Comparison of ENCODE assay signal across 30 cellular contexts in the genomic region with DNA sequence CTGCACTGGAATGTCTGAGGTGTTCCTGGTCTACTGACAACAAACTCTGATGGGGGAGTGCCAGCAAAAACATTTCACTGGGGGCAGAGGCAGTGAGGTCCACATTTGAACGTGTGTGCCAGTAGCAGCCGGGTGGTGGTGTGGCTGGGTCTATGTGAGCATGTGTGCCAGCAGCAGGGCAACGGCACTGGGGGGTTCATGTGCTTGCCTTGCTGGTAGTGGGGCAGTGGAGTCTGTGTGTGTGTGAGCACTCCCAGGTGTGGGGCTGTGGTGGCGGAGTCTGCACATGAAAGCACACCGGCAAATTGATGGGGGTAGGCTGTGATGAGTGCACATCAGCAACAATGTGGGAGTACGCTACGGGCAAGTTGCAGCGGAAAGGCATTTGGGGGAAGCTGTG. TPM values are rescaled to one million over a fixed set of nuclear protein-coding genes. Genes with fewer than 3 reads are reported as not detected.
"Had no signal": no experiment of that assay in that cellular context is flagged by ENCODE, and none has a peak within 500 bp of the region (broad histone marks: within the 10 kb centered on the region; RNA-seq: fewer than 3 reads in every experiment).

No MANE protein-coding gene starts in this region.

- H3K9me3 Mint-ChIP-seq: nephron had no signal

- H3K27ac Mint-ChIP-seq: naive thymus-derived CD4-positive, alpha-beta T cell; natural killer cell; nephron; stimulated activated memory B cell treated with anti-CD40 and anti-IgM and Interleukin-4, amounts not matched to agents 10 μg/mL and 1 μg/mL and 100 μg/mL, for 72 hours; stimulated activated naive CD8-positive, alpha-beta T cell treated with anti-CD3 and anti-CD28 coated beads, Interleukin-15, amount 100 ng/mL, for 72 hours had no signal

- H3K4me3 ChIP-seq: pancreas, psoas muscle, right lobe of liver, skin epidermis, smooth muscle cell, spleen, suprapubic skin, thoracic aorta, thyroid gland, tibial nerve, upper lobe of left lung, uterus had no signal

- H3K27me3 ChIP-seq: pancreas, right lobe of liver, spleen, suprapubic skin, thyroid gland, tibial nerve, upper lobe of left lung, uterus had no signal

- H3K9me3 ChIP-seq: pancreas, right lobe of liver, suprapubic skin, thoracic aorta, thyroid gland, upper lobe of left lung, uterus had no signal

- H3K4me1 Mint-ChIP-seq: naive thymus-derived CD4-positive, alpha-beta T cell; natural killer cell; nephron; stimulated activated memory B cell treated with anti-CD40 and anti-IgM and Interleukin-4, amounts not matched to agents 10 μg/mL and 1 μg/mL and 100 μg/mL, for 72 hours; stimulated activated naive CD8-positive, alpha-beta T cell treated with anti-CD3 and anti-CD28 coated beads, Interleukin-15, amount 100 ng/mL, for 72 hours had no signal

- H3K27ac ChIP-seq: pancreas, psoas muscle, right lobe of liver, skin epidermis, spleen, suprapubic skin, thoracic aorta, thyroid gland, tibial nerve, upper lobe of left lung, uterus had no signal

- H3K36me3 ChIP-seq: pancreas, right lobe of liver, spleen, suprapubic skin, thoracic aorta, thyroid gland, tibial nerve, upper lobe of left lung, uterus had no signal

- H3K4me3 Mint-ChIP-seq: naive thymus-derived CD4-positive, alpha-beta T cell; natural killer cell; nephron; stimulated activated memory B cell treated with anti-CD40 and anti-IgM and Interleukin-4, amounts not matched to agents 10 μg/mL and 1 μg/mL and 100 μg/mL, for 72 hours; stimulated activated naive CD8-positive, alpha-beta T cell treated with anti-CD3 and anti-CD28 coated beads, Interleukin-15, amount 100 ng/mL, for 72 hours had no signal

- H3K4me2 ChIP-seq: smooth muscle cell had no signal

- H3K36me3 Mint-ChIP-seq: naive thymus-derived CD4-positive, alpha-beta T cell; natural killer cell; stimulated activated memory B cell treated with anti-CD40 and anti-IgM and Interleukin-4, amounts not matched to agents 10 μg/mL and 1 μg/mL and 100 μg/mL, for 72 hours had no signal

- DNase-seq: naive thymus-derived CD4-positive, alpha-beta T cell; natural killer cell; occipital lobe; psoas muscle; right cardiac atrium; right lobe of liver; spleen; stimulated activated CD4-positive, alpha-beta T cell treated with anti-CD3 and anti-CD28 coated beads, Interleukin-12 subunit alpha, Interleukin-12 subunit beta, amount 100 ng/mL, for 4 hours; stimulated activated CD4-positive, alpha-beta T cell treated with anti-CD3 and anti-CD28 coated beads, Interleukin-1b, Interleukin-23, amount 100 ng/mL, for 48 hours; stimulated activated CD4-positive, alpha-beta T cell treated with anti-CD3 and anti-CD28 coated beads, Interleukin-4, amount 100 ng/mL, for 1 hour; stimulated activated CD4-positive, alpha-beta T cell treated with anti-CD3 and anti-CD28 coated beads, Interleukin-4, amount 100 ng/mL, for 4 hours; stimulated activated CD8-positive, alpha-beta memory T cell treated with anti-CD3 and anti-CD28 coated beads, Interleukin-4, amount 100 ng/mL, for 48 hours; stimulated activated naive CD4-positive, alpha-beta T cell; stimulated activated naive CD8-positive, alpha-beta T cell treated with anti-CD3 and anti-CD28 coated beads, Interleukin-15, amount 100 ng/mL, for 72 hours; stimulated activated naive CD8-positive, alpha-beta T cell treated with anti-CD3 and anti-CD28 coated beads, Interleukin-15, Interleukin-2, amounts not matched to agents 100 U/mL and 50 U/mL, for 24 hours; substantia nigra; thyroid gland; trophoblast cell; uterus had no signal

- H3K4me1 ChIP-seq: pancreas, psoas muscle, right lobe of liver, spleen, suprapubic skin, thyroid gland, tibial nerve, upper lobe of left lung, uterus had no signal

- H3K27me3 Mint-ChIP-seq: naive thymus-derived CD4-positive, alpha-beta T cell; stimulated activated memory B cell treated with anti-CD40 and anti-IgM and Interleukin-4, amounts not matched to agents 10 μg/mL and 1 μg/mL and 100 μg/mL, for 72 hours; stimulated activated naive CD8-positive, alpha-beta T cell treated with anti-CD3 and anti-CD28 coated beads, Interleukin-15, amount 100 ng/mL, for 72 hours had no signal

- ATAC-seq: naive thymus-derived CD4-positive, alpha-beta T cell; natural killer cell; pancreas; psoas muscle; right cardiac atrium; right lobe of liver; stimulated activated memory B cell treated with anti-CD40 and anti-IgM and Interleukin-4, amounts not matched to agents 10 μg/mL and 1 μg/mL and 100 μg/mL, for 72 hours; stimulated activated naive CD8-positive, alpha-beta T cell treated with anti-CD3 and anti-CD28 coated beads, Interleukin-15, amount 100 ng/mL, for 72 hours; stimulated activated naive CD8-positive, alpha-beta T cell treated with anti-CD3 and anti-CD28 coated beads, Interleukin-15, Interleukin-2, amounts not matched to agents 100 U/mL and 50 U/mL, for 24 hours had no signal

RNA-seq across cellular contexts. Expression of gene SORCS1, which starts 49.4 kb away (rescaled TPM):
- total RNA-seq: naive thymus-derived CD4-positive, alpha-beta T cell; natural killer cell; osteocyte; renal cortical epithelial cell had no signal
- polyA plus RNA-seq: naive thymus-derived CD4-positive, alpha-beta T cell; smooth muscle cell had no signal
